ENCODE assay signal across 14 cellular contexts in genomic region chr10:130018253-130018652, GRCh38. TPM values are rescaled to one million over a fixed set of nuclear protein-coding genes. Genes with fewer than 3 reads are reported as not detected.
A peak's percentile ranks its signal among the peaks of the same experiment; 100 is the strongest.
DNase-seq lines count a peak whose midpoint lies in the region; ATAC-seq, FAIRE-seq and TF ChIP-seq lines count a peak whose summit lies in the region.
"Had no signal": no experiment of that assay in that cellular context is flagged by ENCODE, and none has a peak within 500 bp of the region (broad histone marks: within the 10 kb centered on the region; RNA-seq: fewer than 3 reads in every experiment).

No MANE protein-coding gene starts in this region.

- FAIRE-seq in D721Med (lab: Jason Lieb, UNC): no peak
- FAIRE-seq: H1 had no signal

- H3K27ac Mint-ChIP-seq in activated CD4-positive, alpha-beta T cell treated with anti-CD3 and anti-CD28 coated beads, Interleukin-2, amount 10 ng/mL, durations not matched to agents 7 days and 5 days: no peak overlapping the region
- no peak overlapping the region for H3K27ac Mint-ChIP-seq in activated naive CD8-positive, alpha-beta T cell treated with anti-CD3 and anti-CD28 coated beads, Interleukin-2, amount 50 U/mL, for 24 hours
- H3K27ac Mint-ChIP-seq: stimulated activated naive CD8-positive, alpha-beta T cell treated with anti-CD3 and anti-CD28 coated beads, Interleukin-15, amount 100 ng/mL, for 72 hours had no signal

- peak; percentile 63 for ATAC-seq in activated naive CD8-positive, alpha-beta T cell treated with anti-CD3 and anti-CD28 coated beads, Interleukin-2, amount 50 U/mL, for 24 hours
- no peak for ATAC-seq in HG03135 (IDR thresholded peaks at IDR 0.05; ENCODE audit: unreplicated experiment)
- ATAC-seq: left lung; stimulated activated naive CD8-positive, alpha-beta T cell treated with anti-CD3 and anti-CD28 coated beads, Interleukin-15, amount 100 ng/mL, for 72 hours had no signal

- peaks cover 18% of the 10 kb centered on the region for H3K4me1 Mint-ChIP-seq in activated CD4-positive, alpha-beta T cell treated with anti-CD3 and anti-CD28 coated beads, Interleukin-2, amount 10 ng/mL, durations not matched to agents 7 days and 5 days
- H3K4me1 Mint-ChIP-seq in activated naive CD8-positive, alpha-beta T cell treated with anti-CD3 and anti-CD28 coated beads, Interleukin-2, amount 50 U/mL, for 24 hours: no peaks in the 10 kb centered on the region
- H3K4me1 Mint-ChIP-seq: central memory CD8-positive, alpha-beta T cell had no signal

- peaks cover 3% of the 10 kb centered on the region for H3K27me3 Mint-ChIP-seq in activated CD4-positive, alpha-beta T cell treated with anti-CD3 and anti-CD28 coated beads, Interleukin-2, amount 10 ng/mL, durations not matched to agents 7 days and 5 days
- no peaks in the 10 kb centered on the region for H3K27me3 Mint-ChIP-seq in activated naive CD8-positive, alpha-beta T cell treated with anti-CD3 and anti-CD28 coated beads, Interleukin-2, amount 50 U/mL, for 24 hours
- H3K27me3 Mint-ChIP-seq: central memory CD8-positive, alpha-beta T cell had no signal

- no peaks in the 10 kb centered on the region for H3K9me3 Mint-ChIP-seq in activated CD4-positive, alpha-beta T cell treated with anti-CD3 and anti-CD28 coated beads, Interleukin-2, amount 10 ng/mL, durations not matched to agents 7 days and 5 days
- H3K9me3 Mint-ChIP-seq in activated naive CD8-positive, alpha-beta T cell treated with anti-CD3 and anti-CD28 coated beads, Interleukin-2, amount 50 U/mL, for 24 hours: no peaks in the 10 kb centered on the region
- H3K9me3 Mint-ChIP-seq: central memory CD8-positive, alpha-beta T cell; stimulated activated naive CD8-positive, alpha-beta T cell treated with anti-CD3 and anti-CD28 coated beads, Interleukin-15, amount 100 ng/mL, for 72 hours had no signal

- no peak for TF ChIP-seq CTCF in D721Med (IDR thresholded peaks at IDR 0.05; ENCODE audit: insufficient read depth, missing control alignments)

- CTCF ChIA-PET in activated CD4-positive, alpha-beta T cell treated with anti-CD3 and anti-CD28 coated beads, Interleukin-2, amount 10 ng/mL, durations not matched to agents 7 days and 5 days (lab: Charles Lee): no interaction called here

- no peak overlapping the region for H3K4me3 Mint-ChIP-seq in activated CD4-positive, alpha-beta T cell treated with anti-CD3 and anti-CD28 coated beads, Interleukin-2, amount 10 ng/mL, durations not matched to agents 7 days and 5 days
- H3K4me3 Mint-ChIP-seq in activated naive CD8-positive, alpha-beta T cell treated with anti-CD3 and anti-CD28 coated beads, Interleukin-2, amount 50 U/mL, for 24 hours: no peak overlapping the region
- H3K4me3 Mint-ChIP-seq: central memory CD8-positive, alpha-beta T cell; stimulated activated naive CD8-positive, alpha-beta T cell treated with anti-CD3 and anti-CD28 coated beads, Interleukin-15, amount 100 ng/mL, for 72 hours had no signal

- POLR2A ChIA-PET in activated CD4-positive, alpha-beta T cell treated with anti-CD3 and anti-CD28 coated beads, Interleukin-2, amount 10 ng/mL, durations not matched to agents 7 days and 5 days (lab: Charles Lee): no interaction called here

- H3K36me3 Mint-ChIP-seq in activated CD4-positive, alpha-beta T cell treated with anti-CD3 and anti-CD28 coated beads, Interleukin-2, amount 10 ng/mL, durations not matched to agents 7 days and 5 days (ENCODE audit: low read depth): no peaks in the 10 kb centered on the region
- no peaks in the 10 kb centered on the region for H3K36me3 Mint-ChIP-seq in activated naive CD8-positive, alpha-beta T cell treated with anti-CD3 and anti-CD28 coated beads, Interleukin-2, amount 50 U/mL, for 24 hours (ENCODE audit: low read depth)

- peak; percentile 28 for DNase-seq in activated CD4-positive, alpha-beta T cell treated with anti-CD3 and anti-CD28 coated beads, Interleukin-2, amount 10 ng/mL, durations not matched to agents 7 days and 5 days
- no peak for DNase-seq in activated CD4-positive, alpha-beta T cell treated with anti-CD3 and anti-CD28 coated beads for 4 hours
- peak; percentile 54 for DNase-seq in LHCN-M2 (ENCODE audit: low read depth)
- DNase-seq in activated naive CD8-positive, alpha-beta T cell treated with anti-CD3 and anti-CD28 coated beads, Interleukin-2, amount 50 U/mL, for 24 hours: peak; percentile 8
- peak; percentile 9 for DNase-seq in myocyte (ENCODE audit: low read depth)
- DNase-seq in NCI-H1930 (lab: John Stamatoyannopoulos, UW): no peak
- DNase-seq in D721Med (ENCODE audit: insufficient read length, low spot score): no peak
- DNase-seq: NCI-H1417; nucleus accumbens; stimulated activated naive CD8-positive, alpha-beta T cell treated with anti-CD3 and anti-CD28 coated beads, Interleukin-15, amount 100 ng/mL, for 72 hours had no signal

RNA-seq across cellular contexts. Expression of gene EBF3, which starts 54.2 kb away (rescaled TPM):
- not detected for total RNA-seq in activated CD4-positive, alpha-beta T cell treated with anti-CD3 and anti-CD28 coated beads, Interleukin-2, amount 10 ng/mL, durations not matched to agents 7 days and 5 days
- total RNA-seq in LHCN-M2 (2014; rRNA removed) (41.7 and 45.2 TPM in 2 replicates), myocyte (21.9 and 32.2 TPM in 2 replicates)
- 16.3 TPM for polyA plus RNA-seq in LHCN-M2 (2012)
- polyA plus RNA-seq in myocyte (2012): 10.7 TPM

Comparison
In these comparisons a context has a peak if more than half of its experiments do, and no peak if none do; other contexts are left out.
1. DNase-seq: peak in activated CD4-positive, alpha-beta T cell treated with anti-CD3 and anti-CD28 coated beads, Interleukin-2, amount 10 ng/mL, durations not matched to agents 7 days and 5 days (single experiment), LHCN-M2 (single experiment), activated naive CD8-positive, alpha-beta T cell treated with anti-CD3 and anti-CD28 coated beads, Interleukin-2, amount 50 U/mL, for 24 hours (single experiment) and myocyte (single experiment); none in activated CD4-positive, alpha-beta T cell treated with anti-CD3 and anti-CD28 coated beads for 4 hours (0 of 2), NCI-H1930 (0 of 2) and D721Med (single experiment).
2. RNA of gene EBF3, which starts 54.2 kb away (total RNA-seq): 41.7 to 45.2 TPM in LHCN-M2 and 21.9 to 32.2 TPM in myocyte; not detected in activated CD4-positive, alpha-beta T cell treated with anti-CD3 and anti-CD28 coated beads, Interleukin-2, amount 10 ng/mL, durations not matched to agents 7 days and 5 days; every median in the first group is over 10 times any median in the second.